Comparison of ENCODE assay signal across 19 cellular contexts in the genomic region with DNA sequence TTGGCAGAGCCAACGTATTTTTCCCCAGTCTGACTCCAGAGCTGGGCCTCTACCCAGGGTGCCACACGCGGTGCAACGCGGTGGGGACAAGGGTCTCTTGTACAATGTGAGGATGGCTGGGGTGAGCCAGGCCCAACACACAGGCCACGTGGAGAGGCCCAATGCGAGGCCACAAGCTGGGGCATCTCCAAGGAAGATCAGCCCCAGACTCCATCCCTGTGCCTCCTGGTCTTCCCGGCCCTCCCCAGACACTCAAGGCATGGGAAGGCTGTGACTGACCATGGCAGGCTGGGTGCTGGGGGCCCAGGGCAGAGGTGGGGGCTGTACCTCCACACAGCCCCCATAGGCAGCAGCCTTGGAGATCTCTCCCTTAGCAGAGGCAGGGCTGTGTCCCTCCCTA.
"Had no signal": no experiment of that assay in that cellular context is flagged by ENCODE, and none has a peak within 500 bp of the region (broad histone marks: within the 10 kb centered on the region; RNA-seq: fewer than 3 reads in every experiment).

No MANE protein-coding gene starts in this region.

- H3K27me3 Mint-ChIP-seq: activated CD4-positive, alpha-beta memory T cell treated with anti-CD3 and anti-CD28 coated beads, Interleukin-2, amount 10 ng/mL, durations not matched to agents 7 days and 5 days; activated CD4-positive, alpha-beta T cell treated with anti-CD3 and anti-CD28 coated beads, Interleukin-2, amount 10 ng/mL, durations not matched to agents 24 days and 14 days; naive thymus-derived CD4-positive, alpha-beta T cell had no signal

- H3K27ac ChIP-seq: foreskin keratinocyte, hepatocyte, neural progenitor cell, pancreas, thoracic aorta had no signal

- H3K27me3 ChIP-seq: foreskin keratinocyte, hepatocyte, neural progenitor cell, pancreas had no signal

- H3K36me3 ChIP-seq: neural progenitor cell, pancreas, thoracic aorta had no signal

- H3K9me3 Mint-ChIP-seq: activated CD4-positive, alpha-beta memory T cell treated with anti-CD3 and anti-CD28 coated beads, Interleukin-2, amount 10 ng/mL, durations not matched to agents 7 days and 5 days; activated CD4-positive, alpha-beta T cell treated with anti-CD3 and anti-CD28 coated beads, Interleukin-2, amount 10 ng/mL, durations not matched to agents 24 days and 14 days; activated naive CD4-positive, alpha-beta T cell treated with anti-CD3 and anti-CD28 coated beads for 36 hours; activated naive CD8-positive, alpha-beta T cell treated with anti-CD3 and anti-CD28 coated beads, Interleukin-2, amount 10 ng/mL, durations not matched to agents 7 days and 5 days; activated T-cell treated with anti-CD3 and anti-CD28 coated beads, Interleukin-2, amount 50 U/mL, for 72 hours; naive thymus-derived CD4-positive, alpha-beta T cell; neural progenitor cell; stimulated activated naive B cell treated with anti-CD40 and anti-IgM and Interleukin-4, amounts not matched to agents 10 μg/mL and 1 μg/mL and 100 μg/mL, for 72 hours had no signal

- H3K4me1 Mint-ChIP-seq: activated CD4-positive, alpha-beta memory T cell treated with anti-CD3 and anti-CD28 coated beads, Interleukin-2, amount 10 ng/mL, durations not matched to agents 7 days and 5 days; activated CD4-positive, alpha-beta T cell treated with anti-CD3 and anti-CD28 coated beads, Interleukin-2, amount 10 ng/mL, durations not matched to agents 24 days and 14 days; activated naive CD8-positive, alpha-beta T cell treated with anti-CD3 and anti-CD28 coated beads, Interleukin-2, amount 10 ng/mL, durations not matched to agents 7 days and 5 days; naive thymus-derived CD4-positive, alpha-beta T cell; stimulated activated naive B cell treated with anti-CD40 and anti-IgM and Interleukin-4, amounts not matched to agents 10 μg/mL and 1 μg/mL and 100 μg/mL, for 72 hours had no signal

- DNase-seq: activated CD4-positive, alpha-beta memory T cell treated with anti-CD3 and anti-CD28 coated beads, Interleukin-2, amount 10 ng/mL, durations not matched to agents 7 days and 5 days; activated CD4-positive, alpha-beta T cell treated with anti-CD3 and anti-CD28 coated beads, Interleukin-2, amount 10 ng/mL, durations not matched to agents 24 days and 14 days; activated effector memory CD4-positive, alpha-beta T cell treated with Interleukin-2 at 50 U/mL for 16 hours; activated naive CD4-positive, alpha-beta T cell treated with anti-CD3 and anti-CD28 coated beads for 36 hours; activated naive CD8-positive, alpha-beta T cell treated with anti-CD3 and anti-CD28 coated beads, Interleukin-2, amount 10 ng/mL, durations not matched to agents 7 days and 5 days; activated T-cell treated with anti-CD3 and anti-CD28 coated beads, Interleukin-2, amount 50 U/mL, for 72 hours; effector CD4-positive, alpha-beta T cell; erythroblast; foreskin keratinocyte; mesendoderm; naive thymus-derived CD4-positive, alpha-beta T cell; stimulated activated CD4-positive, alpha-beta T cell treated with anti-CD3 and anti-CD28 coated beads, Interleukin-2, amount 100 ng/mL, for 48 hours; stimulated activated CD8-positive, alpha-beta memory T cell treated with anti-CD3 and anti-CD28 coated beads, Interleukin-4, amount 100 ng/mL, for 48 hours; stimulated activated naive B cell treated with anti-CD40 and anti-IgM and Interleukin-4, amounts not matched to agents 10 μg/mL and 1 μg/mL and 100 μg/mL, for 72 hours had no signal

- H3K4me3 Mint-ChIP-seq: activated CD4-positive, alpha-beta memory T cell treated with anti-CD3 and anti-CD28 coated beads, Interleukin-2, amount 10 ng/mL, durations not matched to agents 7 days and 5 days; activated CD4-positive, alpha-beta T cell treated with anti-CD3 and anti-CD28 coated beads, Interleukin-2, amount 10 ng/mL, durations not matched to agents 24 days and 14 days; activated naive CD4-positive, alpha-beta T cell treated with anti-CD3 and anti-CD28 coated beads for 36 hours; activated naive CD8-positive, alpha-beta T cell treated with anti-CD3 and anti-CD28 coated beads, Interleukin-2, amount 10 ng/mL, durations not matched to agents 7 days and 5 days; activated T-cell treated with anti-CD3 and anti-CD28 coated beads, Interleukin-2, amount 50 U/mL, for 72 hours; naive thymus-derived CD4-positive, alpha-beta T cell; neural progenitor cell; stimulated activated naive B cell treated with anti-CD40 and anti-IgM and Interleukin-4, amounts not matched to agents 10 μg/mL and 1 μg/mL and 100 μg/mL, for 72 hours had no signal

- ATAC-seq: activated T-cell treated with anti-CD3 and anti-CD28 coated beads, Interleukin-2, amount 50 U/mL, for 72 hours; foreskin keratinocyte; naive thymus-derived CD4-positive, alpha-beta T cell; SK-N-SH treated with all-trans-retinoic acid at 6 μM for 48 hours; stimulated activated naive B cell treated with anti-CD40 and anti-IgM and Interleukin-4, amounts not matched to agents 10 μg/mL and 1 μg/mL and 100 μg/mL, for 72 hours had no signal

- H3K9me3 ChIP-seq: pancreas, thoracic aorta had no signal

- H3K36me3 Mint-ChIP-seq: activated naive CD8-positive, alpha-beta T cell treated with anti-CD3 and anti-CD28 coated beads, Interleukin-2, amount 10 ng/mL, durations not matched to agents 7 days and 5 days; naive thymus-derived CD4-positive, alpha-beta T cell; neural progenitor cell; stimulated activated naive B cell treated with anti-CD40 and anti-IgM and Interleukin-4, amounts not matched to agents 10 μg/mL and 1 μg/mL and 100 μg/mL, for 72 hours had no signal

- H3K4me1 ChIP-seq: foreskin keratinocyte, neural progenitor cell, pancreas had no signal

- H3K27ac Mint-ChIP-seq: activated CD4-positive, alpha-beta memory T cell treated with anti-CD3 and anti-CD28 coated beads, Interleukin-2, amount 10 ng/mL, durations not matched to agents 7 days and 5 days; activated CD4-positive, alpha-beta T cell treated with anti-CD3 and anti-CD28 coated beads, Interleukin-2, amount 10 ng/mL, durations not matched to agents 24 days and 14 days; activated naive CD4-positive, alpha-beta T cell treated with anti-CD3 and anti-CD28 coated beads for 36 hours; activated naive CD8-positive, alpha-beta T cell treated with anti-CD3 and anti-CD28 coated beads, Interleukin-2, amount 10 ng/mL, durations not matched to agents 7 days and 5 days; activated T-cell treated with anti-CD3 and anti-CD28 coated beads, Interleukin-2, amount 50 U/mL, for 72 hours; naive thymus-derived CD4-positive, alpha-beta T cell; neural progenitor cell had no signal

- H3K4me3 ChIP-seq: hepatocyte, neural progenitor cell, pancreas, thoracic aorta had no signal
